ENCODE assay signal across 9 cellular contexts in the genomic region with DNA sequence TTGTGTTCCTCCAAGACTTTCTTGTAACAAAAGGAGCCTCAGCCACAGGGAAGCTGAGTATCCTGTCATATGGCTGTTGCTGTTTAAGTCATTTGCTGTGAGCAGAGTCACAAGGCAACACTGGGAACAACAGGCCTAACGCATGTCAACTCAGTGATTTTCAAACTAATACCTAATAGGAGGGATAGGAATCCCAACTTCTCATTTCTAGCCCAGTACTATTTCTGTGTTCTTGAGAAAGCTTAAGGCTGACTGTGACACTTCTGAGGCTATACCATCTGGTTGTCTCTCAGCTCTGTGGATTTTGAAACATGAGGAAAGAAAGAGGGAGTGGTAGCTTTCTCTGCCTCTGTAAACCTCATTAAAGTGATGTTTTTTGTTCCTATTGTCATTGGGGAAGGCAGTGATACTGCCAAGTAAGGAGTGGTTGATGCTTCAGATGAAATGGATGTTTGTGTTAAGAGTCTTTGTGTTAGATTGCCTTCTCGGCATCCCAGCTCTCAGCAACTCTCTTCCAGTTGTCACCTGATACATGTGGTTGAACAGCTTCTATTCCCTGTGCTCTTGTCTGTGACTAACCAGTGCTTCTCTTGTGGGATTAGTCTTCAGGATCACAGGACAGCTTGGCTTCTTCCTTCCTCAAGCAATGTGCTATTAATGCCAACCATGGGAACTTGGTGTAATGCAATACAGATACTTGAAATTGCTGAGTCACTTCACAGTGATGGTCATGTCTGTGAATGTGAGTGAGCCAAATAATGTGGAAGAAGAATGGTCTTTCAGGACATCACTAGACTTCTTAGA.
A peak's percentile ranks its signal among the peaks of the same experiment; 100 is the strongest.
DNase-seq lines count a peak whose midpoint lies in the region; ATAC-seq and TF ChIP-seq lines count a peak whose summit lies in the region.
"Had no signal": no experiment of that assay in that cellular context is flagged by ENCODE, and none has a peak within 500 bp of the region (broad histone marks: within the 10 kb centered on the region; RNA-seq: fewer than 3 reads in every experiment).

No MANE protein-coding gene starts in this region.

- no peak for DNase-seq in Right ventricle myocardium inferior (ENCODE audit: missing footprints)
- DNase-seq in cardiac septum (ENCODE audit: low spot score), result no peak
- peak; percentile 56 for DNase-seq in SKM-1 treated with dmso at 0.1 percent for 144 hours (lab: John Stamatoyannopoulos, UW; ENCODE audit: unreplicated experiment)
- no peak for DNase-seq in left cardiac atrium
- DNase-seq in suprapubic skin (ENCODE audit: low spot score in 2 of 2), result no peak
- no peak for DNase-seq in NCI-H1694 (lab: John Stamatoyannopoulos, UW)
- no peak for DNase-seq in posterior vena cava (ENCODE audit: low spot score)

- H3K4me3 ChIP-seq in suprapubic skin, result no peak overlapping the region

- H3K36me3 ChIP-seq in suprapubic skin, result no peaks in the 10 kb centered on the region

- TF ChIP-seq POLR2A in suprapubic skin (IDR thresholded peaks at IDR 0.05), result no peak

- H3K27me3 ChIP-seq in suprapubic skin, result no peaks in the 10 kb centered on the region

- no peak for TF ChIP-seq EP300 in suprapubic skin (IDR thresholded peaks at IDR 0.05)

- peaks cover 21% of the 10 kb centered on the region for H3K4me1 ChIP-seq in suprapubic skin

- H3K27ac ChIP-seq in suprapubic skin, result peak overlapping the region; percentile 34
- H3K27ac ChIP-seq: VCaP had no signal

- H3K9me3 ChIP-seq in suprapubic skin, result no peaks in the 10 kb centered on the region

- intact Hi-C loops in Right ventricle myocardium inferior (cut with DNase I), result no loop called here
- intact Hi-C loops in cardiac septum (cut with DNase I), result no loop called here
- intact Hi-C loops in left cardiac atrium (cut with DNase I), result loop anchor here in 1 of 2 donors (10.0 kb wide), 1 partner anchor 169 kb away; the partner anchor contains the start of gene IVNS1ABP
- intact Hi-C loops in posterior vena cava (cut with DNase I), result no loop called here

- ATAC-seq in Right ventricle myocardium inferior, result peak; percentile 45
- ATAC-seq in left cardiac atrium, result peak; percentile 62 to 88
- no peak for ATAC-seq in GM19463 (IDR thresholded peaks at IDR 0.05; ENCODE audit: unreplicated experiment)

- WGBS in suprapubic skin, result 58% methylated on average over 2 of the region's 2 CpGs

- no peak for TF ChIP-seq CTCF in suprapubic skin (IDR thresholded peaks at IDR 0.05)
